ENCODE assay signal across 22 cellular contexts in the genomic region with DNA sequence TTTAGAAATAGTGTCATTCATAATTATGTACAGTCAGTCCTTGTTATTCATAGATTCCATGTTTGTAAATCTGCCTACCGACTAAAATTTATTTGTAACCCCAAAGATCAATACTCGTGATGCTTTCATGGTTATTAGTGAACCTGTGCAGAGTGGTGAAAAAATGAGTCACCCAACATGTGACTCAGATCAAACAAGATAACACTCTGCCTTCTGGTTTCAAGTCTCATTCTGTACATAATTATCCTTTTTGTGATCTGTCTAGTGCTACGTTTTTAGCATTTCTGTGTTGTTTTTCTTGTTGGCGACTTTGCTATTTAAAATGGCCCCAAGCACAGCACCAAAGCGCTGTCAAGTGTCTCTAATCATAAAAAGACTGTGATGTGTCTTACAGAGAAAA.
"Had no signal": no experiment of that assay in that cellular context is flagged by ENCODE, and none has a peak within 500 bp of the region (broad histone marks: within the 10 kb centered on the region; RNA-seq: fewer than 3 reads in every experiment).

No MANE protein-coding gene starts in this region.

- ATAC-seq: activated CD8-positive, alpha-beta memory T cell treated with anti-CD3 and anti-CD28 coated beads, Interleukin-2, amount 10 ng/mL, durations not matched to agents 7 days and 5 days; activated naive CD8-positive, alpha-beta T cell treated with anti-CD3 and anti-CD28 coated beads, Interleukin-2, amount 50 U/mL, for 24 hours; heart left ventricle; left cardiac atrium; natural killer cell; sciatic nerve; stimulated activated effector memory CD8-positive, alpha-beta T cell treated with anti-CD3 and anti-CD28 coated beads, Interleukin-12 subunit alpha, Interleukin-12 subunit beta, amount 100 ng/mL, for 72 hours; stimulated activated naive CD8-positive, alpha-beta T cell treated with anti-CD3 and anti-CD28 coated beads, Interleukin-15, amount 100 ng/mL, for 72 hours had no signal

- DNase-seq: activated CD4-positive, alpha-beta memory T cell treated with anti-CD3 and anti-CD28 coated beads, Interleukin-2, amount 10 ng/mL, durations not matched to agents 7 days and 5 days; activated CD4-positive, alpha-beta T cell treated with anti-CD3 and anti-CD28 coated beads, Interleukin-2, amount 10 ng/mL, durations not matched to agents 24 days and 14 days; activated CD8-positive, alpha-beta memory T cell treated with anti-CD3 and anti-CD28 coated beads, Interleukin-2, amount 10 ng/mL, durations not matched to agents 7 days and 5 days; activated effector memory CD4-positive, alpha-beta T cell treated with anti-CD3 and anti-CD28 coated beads, Interleukin-2, amount 50 U/mL, for 16 hours; activated naive CD4-positive, alpha-beta T cell treated with anti-CD3 and anti-CD28 coated beads, Interleukin-2, amount 10 ng/mL, durations not matched to agents 7 days and 5 days; activated naive CD8-positive, alpha-beta T cell treated with anti-CD3 and anti-CD28 coated beads, Interleukin-2, amount 50 U/mL, for 24 hours; activated T-cell treated with anti-CD3 and anti-CD28 coated beads for 4 hours; anterior cingulate cortex; colonic mucosa; dorsolateral prefrontal cortex; heart left ventricle; islet precursor cell; left cardiac atrium; midbrain; natural killer cell; small intestine; stimulated activated CD4-positive, alpha-beta T cell treated with anti-CD3 and anti-CD28 coated beads, Interleukin-2, amount 100 ng/mL, for 24 hours; stimulated activated naive CD8-positive, alpha-beta T cell treated with anti-CD3 and anti-CD28 coated beads, Interleukin-15, amount 100 ng/mL, for 72 hours had no signal

- H3K4me3 ChIP-seq: colonic mucosa, dorsolateral prefrontal cortex, heart left ventricle, tibial nerve had no signal

- H3K27me3 ChIP-seq: colonic mucosa, tibial nerve had no signal

- H3K27ac ChIP-seq: colonic mucosa, dorsolateral prefrontal cortex, heart left ventricle, tibial nerve, VCaP had no signal

- H3K36me3 ChIP-seq: colonic mucosa, heart left ventricle, tibial nerve had no signal

- H3K4me1 ChIP-seq: colonic mucosa, heart left ventricle, tibial nerve had no signal
